ENCODE assay signal across 8 cellular contexts in genomic region chr5:93682471-93683404, GRCh38. TPM values are rescaled to one million over a fixed set of nuclear protein-coding genes. Genes with fewer than 3 reads are reported as not detected.
DNase-seq lines count a peak whose midpoint lies in the region; ATAC-seq, FAIRE-seq and TF ChIP-seq lines count a peak whose summit lies in the region.
"Not testable (repeated sequence)": the region's sequence is repeated elsewhere in the genome, so short reads cannot be mapped to it uniquely, and the experiment has no call there.

No MANE protein-coding gene starts in this region.

- TF ChIP-seq RAD21 in K562 (CRISPR knock-in tag; conservative IDR thresholded peaks at IDR 0.05 in 1 of 2, IDR thresholded peaks at IDR 0.05 in 1 of 2), result not testable (repeated sequence)

- not testable (repeated sequence) for H3K9ac ChIP-seq in K562 (ENCODE audit: insufficient read depth in 1 of 2, low read depth in 2 of 2, low read length in 2 of 2)

- ATAC-seq in K562, result not testable (repeated sequence)

- H3K9me3 Mint-ChIP-seq in Caco-2 (ENCODE audit: unreplicated experiment); activated naive CD8-positive, alpha-beta T cell treated with anti-CD3 and anti-CD28 coated beads for 36 hours; osteocyte (ENCODE audit: unreplicated experiment): not testable (repeated sequence)

- not testable (repeated sequence) for H3K27ac ChIP-seq in K562 (ENCODE audit: extremely low read depth, low read depth, low read length)

- CTCF ChIA-PET in Caco-2 (lab: Charles Lee); K562 (lab: Yijun Ruan, JAX; ENCODE audit: low intra/inter-chr PET ratio): not testable (repeated sequence)

- WGBS in K562 (ENCODE audit: insufficient coverage, low coverage, missing lambda C conversion rate), result 3% methylated on average over 7 of the region's 8 CpGs

- FAIRE-seq in K562 (lab: Jason Lieb, UNC), result not testable (repeated sequence)
- peak; percentile 55 for FAIRE-seq in colon (lab: Jason Lieb, UNC)

- H3K4me3 Mint-ChIP-seq in Caco-2 (ENCODE audit: unreplicated experiment); activated naive CD8-positive, alpha-beta T cell treated with anti-CD3 and anti-CD28 coated beads for 36 hours: not testable (repeated sequence)
- peak overlapping the region; percentile 43 for H3K4me3 Mint-ChIP-seq in osteocyte (ENCODE audit: unreplicated experiment)

- TF ChIP-seq EP300 in K562 (IDR thresholded peaks at IDR 0.05; ENCODE audit: low read length), result not testable (repeated sequence)

- H3K9me1 ChIP-seq in K562 (ENCODE audit: control insufficient read depth, insufficient read depth, low read length), result not testable (repeated sequence)

- not testable (repeated sequence) for H3K36me3 Mint-ChIP-seq in Caco-2 (ENCODE audit: insufficient read depth, unreplicated experiment); osteocyte (ENCODE audit: unreplicated experiment)
- H3K36me3 Mint-ChIP-seq in activated naive CD8-positive, alpha-beta T cell treated with anti-CD3 and anti-CD28 coated beads for 36 hours, result peaks cover 12% of the 10 kb centered on the region

- not testable (repeated sequence) for H3K4me3 ChIP-seq in Caco-2 (ENCODE audit: low read depth, low read length); K562

- H3K79me2 ChIP-seq in K562 (ENCODE audit: control insufficient read depth, insufficient read depth, low read length), result not testable (repeated sequence)

- POLR2A ChIA-PET in Caco-2 (lab: Charles Lee); K562 (lab: Yijun Ruan, JAX): not testable (repeated sequence)

- DNase-seq in Caco-2; activated naive CD8-positive, alpha-beta T cell treated with anti-CD3 and anti-CD28 coated beads for 36 hours; K562 (ENCODE audit: extremely low read depth in 1 of 4, low spot score in 3 of 4); osteocyte (ENCODE audit: extremely low spot score, unreplicated experiment): not testable (repeated sequence)
- DNase-seq in HCEC 1CT, result peak; percentile 37
- DNase-seq in NCI-H226, result peak; percentile 54
- peak; percentile 62 for DNase-seq in iris pigment epithelial cell (ENCODE audit: low read depth)

- TF ChIP-seq POLR2A in K562 (conservative IDR thresholded peaks at IDR 0.05), result not testable (repeated sequence)

- not testable (repeated sequence) for H3K4me1 Mint-ChIP-seq in Caco-2 (ENCODE audit: low read depth, unreplicated experiment); activated naive CD8-positive, alpha-beta T cell treated with anti-CD3 and anti-CD28 coated beads for 36 hours
- H3K4me1 Mint-ChIP-seq in osteocyte (ENCODE audit: unreplicated experiment), result peaks cover 30% of the 10 kb centered on the region

- not testable (repeated sequence) for H2AFZ ChIP-seq in K562 (ENCODE audit: low read depth, low read length)

- not testable (repeated sequence) for H3K4me1 ChIP-seq in Caco-2; K562 (replicated peaks in 1 of 2; ENCODE audit: control insufficient read depth in 2 of 2, insufficient read depth in 2 of 2, low read length in 2 of 2)

- H3K27me3 ChIP-seq in Caco-2 (replicated peaks; ENCODE audit: control insufficient read depth, insufficient read depth, low read length); K562 (ENCODE audit: control insufficient read depth in 2 of 2, insufficient read depth in 2 of 2, low read length in 2 of 2): not testable (repeated sequence)

- intact Hi-C loops in Caco-2 (cut with micrococcal nuclease; ENCODE audit: unreplicated experiment), result loop anchor here (5.0 kb wide), 1 partner anchor 100 kb away; the partner anchor contains the start of genes NR2F1 and NR2F1-AS1
- intact Hi-C loops in K562 (cut with micrococcal nuclease), result not testable (repeated sequence)

- H3K9me3 ChIP-seq in Caco-2; K562 (replicated peaks; ENCODE audit: control insufficient read depth, insufficient read depth, low read depth, low read length): not testable (repeated sequence)

- H4K20me1 ChIP-seq in K562 (replicated peaks; ENCODE audit: control insufficient read depth, insufficient read depth, low read length), result not testable (repeated sequence)

- H3K27ac Mint-ChIP-seq in Caco-2 (ENCODE audit: unreplicated experiment), result not testable (repeated sequence)
- peak overlapping the region; percentile 34 for H3K27ac Mint-ChIP-seq in activated naive CD8-positive, alpha-beta T cell treated with anti-CD3 and anti-CD28 coated beads for 36 hours
- H3K27ac Mint-ChIP-seq in osteocyte (ENCODE audit: unreplicated experiment), result peak overlapping the region; percentile 74

- H3K4me2 ChIP-seq in K562 (ENCODE audit: insufficient read depth, low read length), result not testable (repeated sequence)

- H3K36me3 ChIP-seq in Caco-2 (ENCODE audit: control insufficient read depth, insufficient read depth, low read length); K562 (ENCODE audit: control insufficient read depth, insufficient read depth, low read length): not testable (repeated sequence)

- not testable (repeated sequence) for H3K27me3 Mint-ChIP-seq in Caco-2 (ENCODE audit: insufficient read depth, unreplicated experiment); activated naive CD8-positive, alpha-beta T cell treated with anti-CD3 and anti-CD28 coated beads for 36 hours; osteocyte (ENCODE audit: unreplicated experiment)

- BruUV-seq in Caco-2 (replicated peaks; lab: Mats Ljungman, UMichigan) (TSS peak; percentile 95), K562 (replicated peaks; lab: Mats Ljungman, UMichigan) (TSS peak; percentile 69)

- in situ Hi-C loops in K562 (cut with MboI), result not testable (repeated sequence)

- TF ChIP-seq CTCF in Caco-2 (IDR thresholded peaks at IDR 0.05; ENCODE audit: insufficient read depth in 1 of 2, low read depth in 1 of 2, low read length in 1 of 2, severe bottlenecking in 1 of 2, unreplicated experiment in 1 of 2); K562 (IDR thresholded peaks at IDR 0.05 in 2 of 3, conservative IDR thresholded peaks at IDR 0.05 in 1 of 3; ENCODE audit: insufficient read depth in 2 of 3, low read depth in 1 of 3, low read length in 3 of 3); osteocyte (IDR thresholded peaks at IDR 0.05): not testable (repeated sequence)

RNA-seq across cellular contexts. Expression of gene POU5F2, which starts 58.7 kb away (rescaled TPM):
- total RNA-seq in Caco-2 (2022) (0.59 and 0.95 TPM in 2 replicates), K562 (2014; rRNA removed) (0.16 and 0.18 TPM in 2 replicates), K562 (2014; rRNA removed; fragmentation: Illumina TruSeq; extraction: Trizol) (0.38 and 0.40 TPM in 2 replicates), K562 (2015; rRNA removed; fragmentation: Illumina TruSeq; extraction: Trizol) (0.40 and 0.49 TPM in 2 replicates), K562 (2021) (0.20 TPM in 2 replicates), osteocyte (1.0 and 1.2 TPM in 2 replicates)
- total RNA-seq in activated naive CD8-positive, alpha-beta T cell treated with anti-CD3 and anti-CD28 coated beads for 36 hours, result under 1 TPM; 0.22 to 0.27 TPM
- 1.1 and 3.2 TPM in 2 replicates for total RNA-seq in K562 (2011; cell fraction: chromatin; rRNA removed; ENCODE audit: low replicate concordance)
- total RNA-seq in K562 (2011; cell fraction: nucleolus; rRNA removed), result 0.50 and 0.66 TPM in 2 replicates
- 2.2 and 6.1 TPM in 2 replicates for total RNA-seq in K562 (2011; cell fraction: nucleoplasm; rRNA removed)
- polyA plus RNA-seq in K562 (2011; rRNA removed) (0.04 and 0.08 TPM in 2 replicates), K562 (2014; fragmentation: Illumina TruSeq; extraction: Trizol) (not detected in 2 replicates), K562 (2014; fragmentation: Nextera tagmentation; extraction: Ambion mirVana) (under 1 TPM in 1 of 2 experiments, not detected in 1; 0.01 TPM), K562 (2014; rRNA removed) (0.01 and 0.04 TPM in 2 replicates)
- not detected in 2 replicates for polyA plus RNA-seq in K562 (2011; cell fraction: cytosol; rRNA removed)
- polyA plus RNA-seq in K562 (2011; cell fraction: nucleus; rRNA removed), result 0.22 and 0.37 TPM in 2 replicates
- 0.01 and 0.03 TPM in 2 replicates for polyA plus RNA-seq in K562 (2012)
- polyA minus RNA-seq in K562 (2011; rRNA and poly(A)+ RNA removed), result 0.87 and 1.5 TPM in 2 replicates
- not detected in 2 replicates for polyA minus RNA-seq in K562 (2011; cell fraction: cytosol; rRNA and poly(A)+ RNA removed)
- 2.7 and 5.3 TPM in 2 replicates for polyA minus RNA-seq in K562 (2011; cell fraction: nucleus; rRNA and poly(A)+ RNA removed)
